24 cellular contexts compared by ENCODE assay signal in the genomic region with DNA sequence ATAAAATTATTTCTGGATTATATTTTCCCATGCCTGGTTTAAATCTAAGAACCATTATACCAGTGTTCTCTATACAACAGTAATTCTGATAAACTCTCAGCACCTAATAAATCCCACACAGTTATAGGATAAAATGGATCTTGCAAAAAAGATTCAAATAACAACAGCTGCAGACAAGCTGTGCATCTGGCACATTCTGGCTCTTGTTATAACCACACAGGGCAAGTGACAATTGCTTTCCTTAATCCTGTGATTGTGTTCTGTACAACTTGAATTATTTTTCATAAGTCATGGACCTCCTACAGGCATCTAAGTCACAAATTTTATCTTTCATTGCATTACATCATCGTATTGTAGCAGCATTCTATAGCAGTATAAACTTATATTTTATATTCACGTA.
DNase-seq lines count a peak whose midpoint lies in the region; ATAC-seq and TF ChIP-seq lines count a peak whose summit lies in the region.
"Had no signal": no experiment of that assay in that cellular context is flagged by ENCODE, and none has a peak within 500 bp of the region (broad histone marks: within the 10 kb centered on the region; RNA-seq: fewer than 3 reads in every experiment).

No MANE protein-coding gene starts in this region.

- H3K27me3 Mint-ChIP-seq in activated CD4-positive, alpha-beta memory T cell treated with anti-CD3 and anti-CD28 coated beads for 36 hours, result no peaks in the 10 kb centered on the region
- H3K27me3 Mint-ChIP-seq: CD4-positive, alpha-beta memory T cell had no signal

- no peaks in the 10 kb centered on the region for H3K9me3 ChIP-seq in osteoblast (ENCODE audit: low read depth, low read length)

- no peaks in the 10 kb centered on the region for H3K9me3 Mint-ChIP-seq in activated CD4-positive, alpha-beta memory T cell treated with anti-CD3 and anti-CD28 coated beads for 36 hours

- no peaks in the 10 kb centered on the region for H3K27me3 ChIP-seq in osteoblast (ENCODE audit: insufficient read depth, low read length)

- no peak overlapping the region for H3K4me2 ChIP-seq in osteoblast (ENCODE audit: insufficient read depth, low read length)

- H3K4me3 ChIP-seq in AG10803 (ENCODE audit: low read length) (no peak overlapping the region), osteoblast (ENCODE audit: insufficient read depth, low read length) (no peak overlapping the region)

- DNase-seq in AG10803 (ENCODE audit: low read depth) (peak; percentile 7), DMS 273 treated with DMSO at 0.1 percent for 48 hours (lab: John Stamatoyannopoulos, UW) (peak; percentile 5), NCI-H82 treated with DMSO at 0.1 percent for 48 hours (lab: John Stamatoyannopoulos, UW; ENCODE audit: unreplicated experiment) (peak; percentile 44), osteoblast (ENCODE audit: insufficient read length, low spot score, missing footprints) (peak; percentile 14), DMS79 (lab: John Stamatoyannopoulos, UW) (no peak)
- no peak for DNase-seq in activated CD4-positive, alpha-beta memory T cell treated with anti-CD3 and anti-CD28 coated beads for 36 hours
- DNase-seq: AML-193; C1 segment of cervical spinal cord; CD4-positive, alpha-beta memory T cell; COR-L47; H7; Karpas-422; NCI-H1092 treated with DMSO at 0.1 percent for 48 hours; NCI-H1436; NCI-H187; NCI-H2081 treated with DMSO at 0.1 percent for 48 hours; NCI-H2171; NCI-H226; NCI-H510A; NCI-H748 treated with DMSO at 0.1 percent for 48 hours; NK-92 treated with Interleukin-12 subunit alpha and Interleukin-12 subunit beta, amount 100 ng/mL, for 24 hours; PC-3 had no signal

- H3K27ac ChIP-seq in osteoblast (ENCODE audit: low read depth, low read length), result no peak overlapping the region

- intact Hi-C loops in activated CD4-positive, alpha-beta memory T cell treated with anti-CD3 and anti-CD28 coated beads for 36 hours (cut with micrococcal nuclease), result no loop called here

- no peak overlapping the region for H3K4me3 Mint-ChIP-seq in activated CD4-positive, alpha-beta memory T cell treated with anti-CD3 and anti-CD28 coated beads for 36 hours
- H3K4me3 Mint-ChIP-seq: CD4-positive, alpha-beta memory T cell had no signal

- CTCF ChIA-PET in activated CD4-positive, alpha-beta memory T cell treated with anti-CD3 and anti-CD28 coated beads for 36 hours (lab: Charles Lee), result no interaction called here

- no peaks in the 10 kb centered on the region for H3K36me3 ChIP-seq in osteoblast (ENCODE audit: insufficient read depth, low read length)

- H3K4me1 Mint-ChIP-seq in activated CD4-positive, alpha-beta memory T cell treated with anti-CD3 and anti-CD28 coated beads for 36 hours (ENCODE audit: low read depth), result no peaks in the 10 kb centered on the region
- H3K4me1 Mint-ChIP-seq: CD4-positive, alpha-beta memory T cell had no signal

- H3K4me1 ChIP-seq in osteoblast (ENCODE audit: insufficient read depth, low read length), result no peaks in the 10 kb centered on the region

- H3K79me2 ChIP-seq in osteoblast (ENCODE audit: insufficient read depth, low read length), result no peaks in the 10 kb centered on the region

- H3K36me3 Mint-ChIP-seq in activated CD4-positive, alpha-beta memory T cell treated with anti-CD3 and anti-CD28 coated beads for 36 hours, result no peaks in the 10 kb centered on the region
- H3K36me3 Mint-ChIP-seq: CD4-positive, alpha-beta memory T cell had no signal

- ATAC-seq in HG02642 (IDR thresholded peaks at IDR 0.05; ENCODE audit: poor library complexity, unreplicated experiment), result no peak
- ATAC-seq: PC-3, SK-N-SH treated with all-trans-retinoic acid at 6 μM for 48 hours had no signal

- no peak overlapping the region for H2AFZ ChIP-seq in osteoblast (ENCODE audit: low read length)

- POLR2A ChIA-PET in activated CD4-positive, alpha-beta memory T cell treated with anti-CD3 and anti-CD28 coated beads for 36 hours (lab: Charles Lee), result no interaction called here

- TF ChIP-seq CTCF in AG10803 (conservative IDR thresholded peaks at IDR 0.05; ENCODE audit: low read length) (no peak), osteoblast (IDR thresholded peaks at IDR 0.05; ENCODE audit: extremely low read depth, low read depth, low read length) (no peak)

- no peak overlapping the region for H3K27ac Mint-ChIP-seq in activated CD4-positive, alpha-beta memory T cell treated with anti-CD3 and anti-CD28 coated beads for 36 hours
- H3K27ac Mint-ChIP-seq: CD4-positive, alpha-beta memory T cell had no signal

- no peaks in the 10 kb centered on the region for H4K20me1 ChIP-seq in osteoblast (ENCODE audit: insufficient read depth, low read length)

Comparison
In these comparisons a context has a peak if more than half of its experiments do, and no peak if none do; other contexts are left out.
1. DNase-seq: peak in AG10803 (single experiment), DMS 273 treated with DMSO at 0.1 percent for 48 hours (single experiment), NCI-H82 treated with DMSO at 0.1 percent for 48 hours (single experiment) and osteoblast (single experiment); none in activated CD4-positive, alpha-beta memory T cell treated with anti-CD3 and anti-CD28 coated beads for 36 hours (single experiment) and DMS79 (single experiment).